Comparison of ENCODE assay signal across 8 cellular contexts in the genomic region with DNA sequence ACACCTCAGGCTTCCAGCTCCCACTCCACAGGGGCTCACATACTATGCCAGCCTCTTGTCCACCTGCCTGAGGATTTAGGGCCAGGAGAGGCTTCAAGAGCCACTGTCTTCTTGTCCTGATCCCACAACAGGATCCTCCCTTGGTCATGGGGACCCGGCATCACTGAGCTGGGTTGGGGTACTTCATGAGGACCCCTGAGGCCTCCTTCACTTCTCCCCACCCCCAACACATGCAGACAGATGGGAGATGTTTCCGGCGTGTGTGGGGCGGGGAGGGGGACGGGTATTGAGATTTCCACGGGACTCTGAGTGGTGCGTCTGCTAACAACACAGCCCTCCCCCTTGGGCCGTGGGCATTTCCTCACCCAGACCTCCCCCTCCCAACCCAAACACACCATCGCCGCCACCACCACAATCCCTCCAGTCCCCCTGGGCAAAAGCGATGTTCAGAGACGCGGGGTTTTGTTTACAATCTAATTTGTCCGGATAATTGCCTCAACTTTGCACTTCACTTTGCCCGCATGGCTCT. TPM values are rescaled to one million over a fixed set of nuclear protein-coding genes. Genes with fewer than 3 reads are reported as not detected.
DNase-seq lines count a peak whose midpoint lies in the region; ATAC-seq and TF ChIP-seq lines count a peak whose summit lies in the region.

No MANE protein-coding gene starts in this region.

- H3K36me3 ChIP-seq in Panc1 (ENCODE audit: control insufficient read depth, insufficient read depth, low read length) (no peaks in the 10 kb centered on the region; the same call in 1 of the 2 replicates), esophagus (ENCODE audit: control insufficient read depth in 2 of 2, insufficient read depth in 2 of 2, low read length in 1 of 2) (no peaks in the 10 kb centered on the region), rectal smooth muscle tissue (ENCODE audit: control insufficient read depth, insufficient read depth, low read length) (no peaks in the 10 kb centered on the region)

- no peaks in the 10 kb centered on the region for H3K9me3 ChIP-seq in Panc1 (ENCODE audit: control insufficient read depth, insufficient read depth, low read depth, low read length)
- no peaks in the 10 kb centered on the region for H3K9me3 ChIP-seq in esophagus (ENCODE audit: control insufficient read depth in 2 of 2, insufficient read depth in 1 of 2, low read depth in 1 of 2, low read length in 1 of 2)

- no peak for DNase-seq in Panc1 (ENCODE audit: low read depth, low spot score)
- no peak for DNase-seq in activated CD8-positive, alpha-beta memory T cell treated with anti-CD3 and anti-CD28 coated beads, Interleukin-2, amount 50 U/mL, for 48 hours
- DNase-seq in GM19240 (ENCODE audit: insufficient read length, low spot score), result no peak

- CTCF ChIA-PET in Panc1 (lab: Charles Lee), result no interaction called here

- in situ Hi-C loops in Panc1 (cut with HindIII; ENCODE audit: low pct_unique_long_range_greater_than_20kb, low sequenced_read_pairs), result no loop called here

- WGBS in esophagus, 2 donors, result 16 to 18% methylated on average over 15 of the region's 15 CpGs

- BruUV-seq in Panc1 (replicated peaks; lab: Mats Ljungman, UMichigan), result no TSS peak

- no peak for ATAC-seq in Panc1
- ATAC-seq in GM18502 (IDR thresholded peaks at IDR 0.05; ENCODE audit: poor library complexity, unreplicated experiment), result no peak
- ATAC-seq in GM21423 (IDR thresholded peaks at IDR 0.05; ENCODE audit: unreplicated experiment), result no peak

- intact Hi-C loops in Panc1 (cut with micrococcal nuclease; ENCODE audit: unreplicated experiment), result loop anchor here (5.0 kb wide), 1 partner anchor 118 kb away; no protein-coding TSS in a partner anchor

- H3K4me3 ChIP-seq in GM12875 (ENCODE audit: low read depth, low read length), result peak overlapping the region; percentile 64
- H3K4me3 ChIP-seq in Panc1 (ENCODE audit: low read depth in 2 of 2, low read length in 2 of 2), result peak overlapping the region; percentile 82 to 84
- H3K4me3 ChIP-seq in esophagus (ENCODE audit: low read depth in 1 of 2, low read length in 2 of 2), result peak overlapping the region; percentile 72 to 77
- H3K4me3 ChIP-seq in rectal smooth muscle tissue (ENCODE audit: low read length), result peak overlapping the region; percentile 77

- H3K27ac ChIP-seq in Panc1 (ENCODE audit: low read length), result peak overlapping the region; percentile 86
- no peak overlapping the region for H3K27ac ChIP-seq in esophagus (ENCODE audit: low read depth in 2 of 2, low read length in 1 of 2)
- no peak overlapping the region for H3K27ac ChIP-seq in rectal smooth muscle tissue (ENCODE audit: low read depth, low read length)

- no peaks in the 10 kb centered on the region for H3K4me1 ChIP-seq in Panc1 (ENCODE audit: control insufficient read depth, insufficient read depth, low read length)
- H3K4me1 ChIP-seq in esophagus (ENCODE audit: control insufficient read depth in 2 of 2, insufficient read depth in 2 of 2, low read length in 1 of 2), result peaks cover 3 to 20% of the 10 kb centered on the region in 2 donors
- H3K4me1 ChIP-seq in rectal smooth muscle tissue (ENCODE audit: control insufficient read depth, insufficient read depth, low read length), result peaks cover 2% of the 10 kb centered on the region

- H3K27me3 ChIP-seq in Panc1 (ENCODE audit: control insufficient read depth, insufficient read depth, low read length), result no peaks in the 10 kb centered on the region
- no peaks in the 10 kb centered on the region for H3K27me3 ChIP-seq in esophagus (ENCODE audit: control insufficient read depth in 1 of 2, insufficient read depth in 2 of 2, low read length in 2 of 2)
- no peaks in the 10 kb centered on the region for H3K27me3 ChIP-seq in rectal smooth muscle tissue (ENCODE audit: control insufficient read depth, insufficient read depth, low read length)

- POLR2A ChIA-PET in Panc1 (lab: Charles Lee), result no interaction called here

- no peak overlapping the region for H3K9ac ChIP-seq in rectal smooth muscle tissue (ENCODE audit: low read length)

- no peak for TF ChIP-seq CTCF in GM12875 (IDR thresholded peaks at IDR 0.05; ENCODE audit: borderline replicate concordance, insufficient read depth, low read depth, low read length)
- no peak for TF ChIP-seq CTCF in Panc1 (IDR thresholded peaks at IDR 0.05)

RNA-seq across cellular contexts. Expression of gene FOXP4, which starts 0.9 kb away (rescaled TPM):
- 30.4 TPM for total RNA-seq in Panc1 (2021; ENCODE audit: unreplicated experiment)
- 30.8 TPM for polyA plus RNA-seq in Panc1 (2012; ENCODE audit: insufficient read length)
- polyA plus RNA-seq in esophagus, result 1 to 10 TPM; 6.6 to 8.4 TPM
